ENCODE assay signal across 15 cellular contexts in the genomic region with DNA sequence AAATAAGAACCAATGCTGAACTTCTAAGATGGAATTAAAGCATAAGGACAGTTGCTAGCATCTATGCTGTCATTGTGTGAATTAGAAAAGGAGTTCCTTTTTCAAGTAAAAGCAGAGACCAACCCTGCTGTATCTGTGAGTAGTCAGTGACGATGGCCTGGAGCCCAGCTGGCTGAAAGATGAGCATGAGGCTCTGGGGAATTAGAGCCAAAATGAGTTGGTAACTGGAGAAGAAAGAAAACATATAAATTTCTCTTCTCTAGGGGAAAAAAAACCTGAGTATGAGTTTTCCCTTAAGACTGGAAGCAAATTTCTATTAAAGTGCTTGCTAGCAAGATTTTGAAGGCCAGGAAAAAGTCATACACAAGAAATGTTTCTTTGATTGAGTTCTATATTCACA. TPM values are rescaled to one million over a fixed set of nuclear protein-coding genes. Genes with fewer than 3 reads are reported as not detected.
DNase-seq lines count a peak whose midpoint lies in the region; ATAC-seq lines count a peak whose summit lies in the region.
"Had no signal": no experiment of that assay in that cellular context is flagged by ENCODE, and none has a peak within 500 bp of the region (broad histone marks: within the 10 kb centered on the region; RNA-seq: fewer than 3 reads in every experiment).

No MANE protein-coding gene starts in this region.

- DNase-seq in LHCN-M2 (ENCODE audit: low read depth), result peak; percentile 64
- DNase-seq in adipocyte (ENCODE audit: low read depth), result peak; percentile 62
- DNase-seq in globus pallidus (ENCODE audit: low spot score), result peak; percentile 53
- peak; percentile 28 for DNase-seq in smooth muscle cell of the brain vasculature (ENCODE audit: low read depth, low spot score)
- no peak for DNase-seq in LoVo (ENCODE audit: low spot score)
- DNase-seq in islet precursor cell, result no peak
- DNase-seq: activated CD4-positive, alpha-beta T cell treated with anti-CD3 and anti-CD28 coated beads for 1 hour; activated T-cell treated with anti-CD3 and anti-CD28 coated beads, Interleukin-2, amount 50 U/mL, for 24 hours; body of pancreas; sigmoid colon had no signal

- H3K9ac ChIP-seq in adipocyte (ENCODE audit: low read length), result no peak overlapping the region

- ATAC-seq in GM21717 (IDR thresholded peaks at IDR 0.05; ENCODE audit: unreplicated experiment), result no peak
- ATAC-seq: body of pancreas, GM23338 had no signal

- H3K4me1 ChIP-seq in adipocyte (ENCODE audit: control insufficient read depth, insufficient read depth, low read length), result peaks cover 6% of the 10 kb centered on the region
- H3K4me1 ChIP-seq: body of pancreas had no signal

- H3K27me3 ChIP-seq in adipocyte (replicated peaks; ENCODE audit: control insufficient read depth, insufficient read depth, low read length), result peaks cover 27% of the 10 kb centered on the region
- H3K27me3 ChIP-seq: body of pancreas, sigmoid colon had no signal

- no peaks in the 10 kb centered on the region for H3K36me3 ChIP-seq in adipocyte (ENCODE audit: control insufficient read depth, insufficient read depth, low read length, severe bottlenecking)
- H3K36me3 ChIP-seq: sigmoid colon had no signal

- H3K9me3 ChIP-seq in adipocyte (ENCODE audit: control insufficient read depth, low read length), result no peaks in the 10 kb centered on the region
- H3K9me3 ChIP-seq: body of pancreas, sigmoid colon had no signal

- no peak overlapping the region for H3K4me3 ChIP-seq in adipocyte (ENCODE audit: low read length)
- H3K4me3 ChIP-seq: body of pancreas, GM23338, sigmoid colon, SK-N-MC had no signal

RNA-seq across cellular contexts. Expression of gene SPZ1, which starts 1.6 kb away (rescaled TPM):
- not detected in 2 replicates for total RNA-seq in LHCN-M2 (2014; rRNA removed)
- polyA plus RNA-seq in LHCN-M2 (2012), result not detected
- total RNA-seq: body of pancreas, GM23338, mucosa of gallbladder, sigmoid colon had no signal
- polyA plus RNA-seq: GM23338, sigmoid colon, thymus had no signal

Comparison
In these comparisons a context has a peak if more than half of its experiments do, and no peak if none do; other contexts are left out.
1. DNase-seq: peak in LHCN-M2 (single experiment), adipocyte (single experiment), globus pallidus (single experiment) and smooth muscle cell of the brain vasculature (single experiment); none in LoVo (single experiment) and islet precursor cell (single experiment).